Comparison of ENCODE assay signal across 1 cellular context in genomic region chr1:70410604-70411359, GRCh38.
TF ChIP-seq lines count a peak whose summit lies in the region.

CTH (plus strand) TSS chr1:70411268; CDS start chr1:70411416, 148 bp downstream.

TF ChIP-seq in K562, 482 proteins besides CTCF, POLR2A, EP300 and RAD21 (continued from another document and continues in another):
- TF ChIP-seq ZNF592 (IDR thresholded peaks at IDR 0.05) (peak; percentile 6; the same call in 1 of the 2 replicates), KHSRP (IDR thresholded peaks at IDR 0.05) (peak; percentile 20; the same call in 1 of the 2 replicates), CREM (IDR thresholded peaks at IDR 0.05; ENCODE audit: low read depth) (peak; percentile 94), E4F1 (CRISPR knock-in tag; IDR thresholded peaks at IDR 0.05; ENCODE audit: borderline replicate concordance) (no peak), SIN3B (IDR thresholded peaks at IDR 0.05; ENCODE audit: low read depth) (peak; percentile 36; the same call in 1 of the 2 replicates), NFYB (IDR thresholded peaks at IDR 0.05; ENCODE audit: extremely low read depth, insufficient read length) (peak; percentile 97), CBX5 (IDR thresholded peaks at IDR 0.05; ENCODE audit: borderline replicate concordance, low read depth) (no peak), MBD2 (IDR thresholded peaks at IDR 0.05; ENCODE audit: borderline replicate concordance, low read depth) (peak; percentile 75), POLR2G (IDR thresholded peaks at IDR 0.05; ENCODE audit: low read depth, low read length) (peak; percentile 99), ATF1 (CRISPR knock-in tag; IDR thresholded peaks at IDR 0.05) (peak; percentile 66), ATF1 (tag; IDR thresholded peaks at IDR 0.05) (peak; percentile 98), ZNF318 (IDR thresholded peaks at IDR 0.05; ENCODE audit: borderline replicate concordance in 1 of 2, low read depth in 1 of 2) (peak in 1 of 2 experiments; percentile 52; a peak in 1 of 4 replicates), TOE1 (IDR thresholded peaks at IDR 0.05; ENCODE audit: borderline replicate concordance) (0 out of 2 replicates have a peak, but pooled peaks have one; percentile 57), TOE1 (CRISPR knock-in tag; IDR thresholded peaks at IDR 0.05; ENCODE audit: borderline replicate concordance, low read depth) (no peak), E2F6 (IDR thresholded peaks at IDR 0.05; ENCODE audit: borderline replicate concordance in 1 of 2, extremely low read depth in 1 of 2, insufficient read depth in 1 of 2, insufficient read length in 1 of 2, low read depth in 1 of 2, low read length in 1 of 2, poor library complexity in 1 of 2, severe bottlenecking in 1 of 2) (peak in 1 of 2 experiments; percentile 47), SP1 (CRISPR knock-in tag; IDR thresholded peaks at IDR 0.05) (peak; percentile 97), NKRF (IDR thresholded peaks at IDR 0.05; ENCODE audit: borderline replicate concordance) (peak; percentile 82; the same call in 1 of the 2 replicates), NCOR1 (IDR thresholded peaks at IDR 0.05) (no peak), GATAD2B (IDR thresholded peaks at IDR 0.05; ENCODE audit: borderline replicate concordance) (peak; percentile 56; the same call in 1 of the 2 replicates), NCOA1 (IDR thresholded peaks at IDR 0.05; ENCODE audit: low read depth) (peak; percentile 75), MECOM (CRISPR knock-in tag; IDR thresholded peaks at IDR 0.05) (peak; percentile 46; the same call in 1 of the 2 replicates), HIVEP1 (CRISPR knock-in tag; IDR thresholded peaks at IDR 0.05) (no peak), ZNF146 (CRISPR knock-in tag; IDR thresholded peaks at IDR 0.05; ENCODE audit: unreplicated experiment) (no peak), MNT (conservative IDR thresholded peaks at IDR 0.05) (peak; percentile 87 to 95), STAG1 (CRISPR knock-in tag; IDR thresholded peaks at IDR 0.05; ENCODE audit: borderline replicate concordance) (no peak), HNRNPLL (IDR thresholded peaks at IDR 0.05; ENCODE audit: low read depth, low read length, poor library complexity, severe bottlenecking) (peak; percentile 66), SAP30 (IDR thresholded peaks at IDR 0.05; ENCODE audit: borderline replicate concordance, insufficient read depth, low read depth, low read length, poor library complexity, severe bottlenecking) (peak; percentile 50), ZBTB11 (CRISPR knock-in tag; IDR thresholded peaks at IDR 0.05) (no peak), PHF8 (IDR thresholded peaks at IDR 0.05; ENCODE audit: borderline replicate concordance, low read length) (peak; percentile 91; the same call in 1 of the 2 replicates)
